In genomic region chr9:137025120-137025966, GRCh38 we compare ENCODE assay signal across 2 cellular contexts.
TF ChIP-seq lines count a peak whose summit lies in the region.

No MANE protein-coding gene starts in this region.

TF ChIP-seq in HEK293, 187 proteins besides CTCF, POLR2A, EP300 and RAD21:
- TF ChIP-seq HIC1 (tag by site-specific recombination; IDR thresholded peaks at IDR 0.05) (peak; percentile 77; the same call in 1 of the 2 replicates), ZNF623 (tag by site-specific recombination; IDR thresholded peaks at IDR 0.05) (no peak), EGR2 (tag by site-specific recombination; IDR thresholded peaks at IDR 0.05; ENCODE audit: low read depth) (0 out of 2 replicates have a peak, but pooled peaks have one; percentile 15), SCRT2 (tag by site-specific recombination; IDR thresholded peaks at IDR 0.05) (peak; percentile 71), ZFHX2 (tag by site-specific recombination; conservative IDR thresholded peaks at IDR 0.05) (peak; percentile 54)

TF ChIP-seq in H1, 55 proteins besides CTCF, POLR2A, EP300 and RAD21:
- TF ChIP-seq HDAC2 (IDR thresholded peaks at IDR 0.05; ENCODE audit: borderline replicate concordance in 1 of 2, low read depth in 2 of 2, low read length in 2 of 2) (no peak), BACH1 (IDR thresholded peaks at IDR 0.05; ENCODE audit: low read length) (no peak), SIRT6 (IDR thresholded peaks at IDR 0.05; ENCODE audit: low read length) (no peak), EZH2 (IDR thresholded peaks at IDR 0.05; ENCODE audit: low read depth, low read length, severe bottlenecking) (no peak), RFX5 (IDR thresholded peaks at IDR 0.05; ENCODE audit: borderline replicate concordance, low read depth, low read length) (no peak), KDM1A (IDR thresholded peaks at IDR 0.05; ENCODE audit: borderline replicate concordance, low read length) (no peak), CTBP2 (IDR thresholded peaks at IDR 0.05; ENCODE audit: borderline replicate concordance, insufficient read depth, insufficient read length, low read length) (no peak), SP1 (IDR thresholded peaks at IDR 0.05; ENCODE audit: low read depth, low read length) (no peak)
